30 cellular contexts compared by ENCODE assay signal in genomic region chr12:15800278-15800677, GRCh38.
"Had no signal": no experiment of that assay in that cellular context is flagged by ENCODE, and none has a peak within 500 bp of the region (broad histone marks: within the 10 kb centered on the region; RNA-seq: fewer than 3 reads in every experiment).

No MANE protein-coding gene starts in this region.

- H3K4me1 Mint-ChIP-seq: activated naive CD4-positive, alpha-beta T cell treated with anti-CD3 and anti-CD28 coated beads, Interleukin-2, amount 50 U/mL, for 24 hours; activated T-helper 17 cell treated with anti-CD3 and anti-CD28 coated beads, Interleukin-2, amount 50 U/mL, for 72 hours; nephron progenitor cell had no signal

- H3K4me3 Mint-ChIP-seq: activated CD8-positive, alpha-beta T cell treated with anti-CD3 and anti-CD28 coated beads for 36 hours; activated naive CD4-positive, alpha-beta T cell treated with anti-CD3 and anti-CD28 coated beads, Interleukin-2, amount 50 U/mL, for 24 hours; activated T-cell treated with anti-CD3 and anti-CD28 coated beads, Interleukin-2, amount 50 U/mL, for 4 hours; activated T-helper 17 cell treated with anti-CD3 and anti-CD28 coated beads, Interleukin-2, amount 50 U/mL, for 72 hours; nephron progenitor cell; T-helper 1 cell treated with Interleukin-12 subunit alpha and Interleukin-12 subunit beta and Interleukin-4 antibody, amounts not matched to agents 30 μg/mL and 1 μg/mL, for 36 hours had no signal

- ATAC-seq: activated CD8-positive, alpha-beta T cell treated with anti-CD3 and anti-CD28 coated beads for 36 hours; activated T-cell treated with anti-CD3 and anti-CD28 coated beads, Interleukin-2, amount 50 U/mL, for 4 hours; activated T-helper 17 cell treated with anti-CD3 and anti-CD28 coated beads, Interleukin-2, amount 50 U/mL, for 72 hours; body of pancreas; left lung; pancreas had no signal

- H3K9me3 Mint-ChIP-seq: activated CD8-positive, alpha-beta T cell treated with anti-CD3 and anti-CD28 coated beads for 36 hours; activated naive CD4-positive, alpha-beta T cell treated with anti-CD3 and anti-CD28 coated beads, Interleukin-2, amount 50 U/mL, for 24 hours; activated T-cell treated with anti-CD3 and anti-CD28 coated beads, Interleukin-2, amount 50 U/mL, for 4 hours; activated T-helper 17 cell treated with anti-CD3 and anti-CD28 coated beads, Interleukin-2, amount 50 U/mL, for 72 hours; nephron progenitor cell; T-helper 1 cell treated with Interleukin-12 subunit alpha and Interleukin-12 subunit beta and Interleukin-4 antibody, amounts not matched to agents 30 μg/mL and 1 μg/mL, for 36 hours had no signal

- H3K4me1 ChIP-seq: body of pancreas, colonic mucosa, esophagus muscularis mucosa, left lung, pancreas, prostate gland, spleen, testis, transverse colon had no signal

- H3K27me3 ChIP-seq: body of pancreas, cardiac muscle cell, colonic mucosa, dorsolateral prefrontal cortex, esophagus muscularis mucosa, left lung, pancreas, testis, transverse colon had no signal

- H3K9me3 ChIP-seq: body of pancreas, colonic mucosa, esophagus muscularis mucosa, left lung, neutrophil, pancreas, prostate gland, spleen, testis, transverse colon had no signal

- H3K27me3 Mint-ChIP-seq: activated T-helper 17 cell treated with anti-CD3 and anti-CD28 coated beads, Interleukin-2, amount 50 U/mL, for 72 hours had no signal

- FAIRE-seq: frontal cortex, pancreas, TTC549 had no signal

- H3K36me3 ChIP-seq: cardiac muscle cell, colonic mucosa, esophagus muscularis mucosa, left lung, neutrophil, pancreas, prostate gland, spleen, transverse colon, WERI-Rb-1 had no signal

- H3K36me3 Mint-ChIP-seq: activated naive CD4-positive, alpha-beta T cell treated with anti-CD3 and anti-CD28 coated beads, Interleukin-2, amount 50 U/mL, for 24 hours had no signal

- DNase-seq: activated CD4-positive, alpha-beta T cell treated with anti-CD3 and anti-CD28 coated beads, Interleukin-2, amount 50 U/mL, for 1 hour; activated CD4-positive, CD25-positive, alpha-beta regulatory T cell treated with anti-CD3 and anti-CD28 coated beads, Interleukin-2, amount 50 U/mL, for 72 hours; activated CD8-positive, alpha-beta T cell treated with anti-CD3 and anti-CD28 coated beads for 36 hours; activated T-cell treated with anti-CD3 and anti-CD28 coated beads, Interleukin-2, amount 50 U/mL, for 4 hours; anterior cingulate cortex; body of pancreas; cerebellar nuclear complex; colonic mucosa; dorsolateral prefrontal cortex; effector memory CD4-positive, alpha-beta T cell; kidney glomerular epithelial cell; left lung; nephron progenitor cell; pancreas; spleen; stimulated activated naive CD4-positive, alpha-beta T cell treated with Interleukin-2 at 50 U/mL for 16 hours; SW 1271; T-helper 9 cell; testis; transverse colon; WERI-Rb-1 had no signal

- H3K27ac Mint-ChIP-seq: activated CD8-positive, alpha-beta T cell treated with anti-CD3 and anti-CD28 coated beads for 36 hours; activated naive CD4-positive, alpha-beta T cell treated with anti-CD3 and anti-CD28 coated beads, Interleukin-2, amount 50 U/mL, for 24 hours; activated T-helper 17 cell treated with anti-CD3 and anti-CD28 coated beads, Interleukin-2, amount 50 U/mL, for 72 hours; nephron progenitor cell; T-helper 1 cell treated with Interleukin-12 subunit alpha and Interleukin-12 subunit beta and Interleukin-4 antibody, amounts not matched to agents 30 μg/mL and 1 μg/mL, for 36 hours had no signal

- H3K4me3 ChIP-seq: body of pancreas, cardiac muscle cell, colonic mucosa, esophagus muscularis mucosa, left lung, pancreas, prostate gland, spleen, testis, transverse colon had no signal

- H3K27ac ChIP-seq: body of pancreas, cardiac muscle cell, colonic mucosa, dorsolateral prefrontal cortex, esophagus muscularis mucosa, left lung, neutrophil, pancreas, prostate gland, spleen, testis, transverse colon, WERI-Rb-1 had no signal
